ENCODE assay signal across 11 cellular contexts in genomic region chr11:75406338-75406777, GRCh38. TPM values are rescaled to one million over a fixed set of nuclear protein-coding genes. Genes with fewer than 3 reads are reported as not detected.
DNase-seq lines count a peak whose midpoint lies in the region; ATAC-seq and TF ChIP-seq lines count a peak whose summit lies in the region.
"Had no signal": no experiment of that assay in that cellular context is flagged by ENCODE, and none has a peak within 500 bp of the region (broad histone marks: within the 10 kb centered on the region; RNA-seq: fewer than 3 reads in every experiment).

No MANE protein-coding gene starts in this region.

- H3K27ac ChIP-seq in brain microvascular endothelial cell = peak overlapping the region; percentile 29
- H3K27ac ChIP-seq in naive thymus-derived CD4-positive, alpha-beta T cell (ENCODE audit: low read depth, low read length) = no peak overlapping the region
- H3K27ac ChIP-seq: left ventricle myocardium inferior had no signal

- H3K9me3 ChIP-seq in naive thymus-derived CD4-positive, alpha-beta T cell (ENCODE audit: control insufficient read depth in 2 of 3, low read length in 3 of 3) = no peaks in the 10 kb centered on the region
- H3K9me3 ChIP-seq: left ventricle myocardium inferior had no signal

- no peak for DNase-seq in activated CD4-positive, alpha-beta T cell treated with anti-CD3 and anti-CD28 coated beads, Interleukin-2, amount 10 ng/mL, durations not matched to agents 24 days and 14 days
- no peak for DNase-seq in activated CD4-positive, alpha-beta T cell treated with anti-CD3 and anti-CD28 coated beads for 48 hours
- peak; percentile 57 for DNase-seq in NCI-H2196 treated with DMSO at 0.1 percent for 48 hours (lab: John Stamatoyannopoulos, UW; ENCODE audit: unreplicated experiment)
- no peak for DNase-seq in brain microvascular endothelial cell
- DNase-seq in naive thymus-derived CD4-positive, alpha-beta T cell = no peak
- DNase-seq in nucleus accumbens (lab: John Stamatoyannopoulos, UW) = no peak
- DNase-seq in KG1 (lab: John Stamatoyannopoulos, UW) = no peak
- DNase-seq in epidermal melanocyte (ENCODE audit: insufficient read length, low spot score) = no peak
- DNase-seq: activated gamma-delta T cell treated with Interleukin-2 at 50 U/mL for 16 hours, left ventricle myocardium inferior, NCI-H1436 treated with DMSO at 0.1 percent for 48 hours had no signal

- peaks cover 73% of the 10 kb centered on the region for H3K36me3 ChIP-seq in brain microvascular endothelial cell (replicated peaks)
- H3K36me3 ChIP-seq in naive thymus-derived CD4-positive, alpha-beta T cell (ENCODE audit: control insufficient read depth in 2 of 3, insufficient read depth in 3 of 3, low read length in 3 of 3) = peaks cover 10 to 66% (median 46%) of the 10 kb centered on the region in 3 experiments

- H3K4me3 ChIP-seq in brain microvascular endothelial cell (ENCODE audit: low read depth, low read length) = no peak overlapping the region
- H3K4me3 ChIP-seq in naive thymus-derived CD4-positive, alpha-beta T cell (ENCODE audit: low read length) = no peak overlapping the region
- H3K4me3 ChIP-seq: left ventricle myocardium inferior had no signal

- CTCF ChIA-PET in naive thymus-derived CD4-positive, alpha-beta T cell (lab: Charles Lee) = no interaction called here

- H3K36me3 Mint-ChIP-seq in activated CD4-positive, alpha-beta T cell treated with anti-CD3 and anti-CD28 coated beads, Interleukin-2, amount 10 ng/mL, durations not matched to agents 24 days and 14 days (ENCODE audit: low read depth) = peaks cover 63% of the 10 kb centered on the region
- H3K36me3 Mint-ChIP-seq in naive thymus-derived CD4-positive, alpha-beta T cell = peaks cover 0 to 43% (median 33%) of the 10 kb centered on the region in 5 donors

- H3K4me1 ChIP-seq in naive thymus-derived CD4-positive, alpha-beta T cell (ENCODE audit: control insufficient read depth in 2 of 2, insufficient read depth in 2 of 2, low read length in 2 of 2) = peaks cover 8 to 12% of the 10 kb centered on the region in 2 donors

- H3K4me3 Mint-ChIP-seq in activated CD4-positive, alpha-beta T cell treated with anti-CD3 and anti-CD28 coated beads, Interleukin-2, amount 10 ng/mL, durations not matched to agents 24 days and 14 days = no peak overlapping the region
- no peak overlapping the region for H3K4me3 Mint-ChIP-seq in naive thymus-derived CD4-positive, alpha-beta T cell

- in situ Hi-C loops in brain microvascular endothelial cell (cut with HindIII; ENCODE audit: low pct_ligation_motif_present, low sequenced_read_pairs) = no loop called here

- POLR2A ChIA-PET in naive thymus-derived CD4-positive, alpha-beta T cell (lab: Charles Lee) = no interaction called here

- H3K27ac Mint-ChIP-seq in activated CD4-positive, alpha-beta T cell treated with anti-CD3 and anti-CD28 coated beads, Interleukin-2, amount 10 ng/mL, durations not matched to agents 24 days and 14 days = peak overlapping the region; percentile 53
- H3K27ac Mint-ChIP-seq in naive thymus-derived CD4-positive, alpha-beta T cell = peak overlapping the region in 3 of 9 donors; percentile 26 to 56 (median 36)

- intact Hi-C loops in activated CD4-positive, alpha-beta T cell treated with anti-CD3 and anti-CD28 coated beads, Interleukin-2, amount 10 ng/mL, durations not matched to agents 24 days and 14 days (cut with micrococcal nuclease) = no loop called here
- intact Hi-C loops in naive thymus-derived CD4-positive, alpha-beta T cell (cut with micrococcal nuclease) = no loop called here

- H3K27me3 Mint-ChIP-seq in activated CD4-positive, alpha-beta T cell treated with anti-CD3 and anti-CD28 coated beads, Interleukin-2, amount 10 ng/mL, durations not matched to agents 24 days and 14 days = no peaks in the 10 kb centered on the region
- no peaks in the 10 kb centered on the region for H3K27me3 Mint-ChIP-seq in naive thymus-derived CD4-positive, alpha-beta T cell

- no peak for TF ChIP-seq CTCF in brain microvascular endothelial cell (IDR thresholded peaks at IDR 0.05; ENCODE audit: low read depth, low read length, missing control alignments)

- ATAC-seq in naive thymus-derived CD4-positive, alpha-beta T cell = peak; percentile 31

- no peaks in the 10 kb centered on the region for H3K9me3 Mint-ChIP-seq in activated CD4-positive, alpha-beta T cell treated with anti-CD3 and anti-CD28 coated beads, Interleukin-2, amount 10 ng/mL, durations not matched to agents 24 days and 14 days
- no peaks in the 10 kb centered on the region for H3K9me3 Mint-ChIP-seq in naive thymus-derived CD4-positive, alpha-beta T cell

- peaks cover 41% of the 10 kb centered on the region for H3K4me1 Mint-ChIP-seq in activated CD4-positive, alpha-beta T cell treated with anti-CD3 and anti-CD28 coated beads, Interleukin-2, amount 10 ng/mL, durations not matched to agents 24 days and 14 days
- H3K4me1 Mint-ChIP-seq in naive thymus-derived CD4-positive, alpha-beta T cell = peaks cover 13 to 56% (median 37%) of the 10 kb centered on the region in 7 donors

- no peaks in the 10 kb centered on the region for H3K27me3 ChIP-seq in brain microvascular endothelial cell (replicated peaks)
- no peaks in the 10 kb centered on the region for H3K27me3 ChIP-seq in naive thymus-derived CD4-positive, alpha-beta T cell (ENCODE audit: control insufficient read depth in 2 of 2, insufficient read depth in 2 of 2, low read length in 2 of 2)

RNA-seq across cellular contexts. Expression of gene RPS3, which starts 7.0 kb away (rescaled TPM):
- 3,383 and 3,385 TPM in 2 replicates for total RNA-seq in activated CD4-positive, alpha-beta T cell treated with anti-CD3 and anti-CD28 coated beads, Interleukin-2, amount 10 ng/mL, durations not matched to agents 24 days and 14 days
- 1,000 to 10,000 TPM; 3,135 to 5,501 (median 5,089) TPM for total RNA-seq in naive thymus-derived CD4-positive, alpha-beta T cell
- polyA plus RNA-seq in naive thymus-derived CD4-positive, alpha-beta T cell = 1,000 to 10,000 TPM; 6,041 to 7,167 TPM

RNA-seq across cellular contexts. Expression of gene KLHL35, which starts 26.6 kb away (rescaled TPM):
- total RNA-seq in activated CD4-positive, alpha-beta T cell treated with anti-CD3 and anti-CD28 coated beads, Interleukin-2, amount 10 ng/mL, durations not matched to agents 24 days and 14 days = 1.7 and 2.0 TPM in 2 replicates
- 1 to 10 TPM in 3 of 5 experiments, under 1 TPM in 2; 0.60 to 1.4 (median 1.1) TPM for total RNA-seq in naive thymus-derived CD4-positive, alpha-beta T cell
- polyA plus RNA-seq in naive thymus-derived CD4-positive, alpha-beta T cell = under 1 TPM; 0.57 to 0.60 TPM

RNA-seq across cellular contexts. Expression of gene ARRB1, which starts 54.9 kb away (rescaled TPM):
- 22.7 and 23.8 TPM in 2 replicates for total RNA-seq in activated CD4-positive, alpha-beta T cell treated with anti-CD3 and anti-CD28 coated beads, Interleukin-2, amount 10 ng/mL, durations not matched to agents 24 days and 14 days
- 100 to 1,000 TPM in 1 of 5 experiments, 10 to 100 TPM in 4; 47.8 to 104 (median 63.9) TPM for total RNA-seq in naive thymus-derived CD4-positive, alpha-beta T cell
- 1 to 10 TPM; 7.5 to 9.0 TPM for polyA plus RNA-seq in naive thymus-derived CD4-positive, alpha-beta T cell
